8 cellular contexts compared by ENCODE assay signal in genomic region chr11:67401495-67402191, GRCh38. TPM values are rescaled to one million over a fixed set of nuclear protein-coding genes. Genes with fewer than 3 reads are reported as not detected.
DNase-seq lines count a peak whose midpoint lies in the region; ATAC-seq, FAIRE-seq and TF ChIP-seq lines count a peak whose summit lies in the region.

Gene PPP1CA, minus strand, starts transcription at chr11:67401858. Its CDS starts 76 bp downstream, at chr11:67401782.

- peak within 1 kb of the TSS; percentile 59 for H3K56ac ChIP-seq in H1 (replicated peaks; ENCODE audit: insufficient read length, low read depth, low read length)
- H3K56ac ChIP-seq in mesendoderm (ENCODE audit: low read length), result peak within 1 kb of the TSS; percentile 93

- H3K36me3 ChIP-seq in NT2/D1 (ENCODE audit: insufficient read depth, insufficient read length, low read length) (peaks cover 40% of the 10 kb centered on the region), H1 (ENCODE audit: control insufficient read depth in 2 of 4, insufficient read depth in 4 of 4, low read length in 3 of 4) (peaks cover 6 to 21% (median 18%) of the 10 kb centered on the region in 4 experiments; a peak in 6 of 8 replicates), mesendoderm (ENCODE audit: control insufficient read depth, insufficient read depth, low read length) (peaks cover 9% of the 10 kb centered on the region)

- H3K14ac ChIP-seq in H1 (ENCODE audit: insufficient read length), result no peak within 1 kb of the TSS

- H2BK15ac ChIP-seq in H1 (ENCODE audit: low read length) (peak within 1 kb of the TSS; percentile 97), mesendoderm (replicated peaks; ENCODE audit: low read depth) (no peak within 1 kb of the TSS)

- peak within 1 kb of the TSS; percentile 100 for H3K4ac ChIP-seq in H1 (replicated peaks; ENCODE audit: insufficient read length, low read depth, low read length)
- H3K4ac ChIP-seq in mesendoderm (ENCODE audit: low read depth, low read length), result peak within 1 kb of the TSS; percentile 19

- H3K4me2 ChIP-seq in H1 (ENCODE audit: insufficient read depth in 1 of 2, low read depth in 2 of 2, low read length in 2 of 2), result peak within 1 kb of the TSS; percentile 86
- H3K4me2 ChIP-seq in mesendoderm (ENCODE audit: low read length), result peak within 1 kb of the TSS; percentile 84

- H4K91ac ChIP-seq in H1 (replicated peaks; ENCODE audit: insufficient read length, low read length), result peak within 1 kb of the TSS; percentile 84

- H2BK12ac ChIP-seq in H1 (ENCODE audit: low read depth, low read length), result 0 out of 2 replicates have a peak within 1 kb of the TSS, but pooled peaks have one; percentile 39

- POLR2A ChIA-PET in H1 (lab: Charles Lee; ENCODE audit: partially characterized antibody), result interaction anchor here (0.8 to 4.3 kb wide), 22 partner anchors 10 to 178 kb away, joined by 3 to 31 read pairs (median 4); partner anchors contain the start of genes PTPRCAP, RAD9A, RPS6KB2 and SSH3

- 0 out of 4 replicates have a peak, but pooled peaks of 1 of the 2 experiments have one; percentile 0 for TF ChIP-seq RAD21 in H1 (IDR thresholded peaks at IDR 0.05 in 1 of 2, conservative IDR thresholded peaks at IDR 0.05 in 1 of 2; ENCODE audit: low read depth in 2 of 2, low read length in 2 of 2)

- CTCF ChIA-PET in H1 (lab: Charles Lee; ENCODE audit: partially characterized antibody), result interaction anchor here (0.7 to 4.9 kb wide), 27 partner anchors 10 to 204 kb away, joined by 3 to 25 read pairs (median 5); partner anchors contain the start of genes POLD4, RAD9A and RPS6KB2

- peaks cover 16% of the 10 kb centered on the region for H3K27me3 ChIP-seq in NT2/D1 (ENCODE audit: insufficient read depth, insufficient read length)
- no peaks in the 10 kb centered on the region for H3K27me3 ChIP-seq in H1 (replicated peaks in 1 of 4; ENCODE audit: control insufficient read depth in 3 of 4, extremely low read depth in 1 of 4, insufficient read depth in 3 of 4, low read length in 3 of 4)
- H3K27me3 ChIP-seq in mesendoderm (ENCODE audit: insufficient read depth, low read length, poor library complexity), result no peaks in the 10 kb centered on the region

- no peaks in the 10 kb centered on the region for H3K9me3 ChIP-seq in NT2/D1 (ENCODE audit: insufficient read depth, low read length)
- H3K9me3 ChIP-seq in H1 (ENCODE audit: insufficient read depth in 2 of 2, low read depth in 1 of 2, low read length in 1 of 2), result no peaks in the 10 kb centered on the region

- ATAC-seq in GM19468 (IDR thresholded peaks at IDR 0.05; ENCODE audit: extremely low read depth, unreplicated experiment), result peak; percentile 43

- H3K27ac ChIP-seq in H1 (ENCODE audit: low read depth, low read length) (peak within 1 kb of the TSS; percentile 79; the same call in 1 of the 2 replicates), mesendoderm (ENCODE audit: low read depth, low read length) (peak within 1 kb of the TSS; percentile 91)

- H3K4me1 ChIP-seq in NT2/D1 (ENCODE audit: insufficient read depth, insufficient read length), result peaks cover 28% of the 10 kb centered on the region
- H3K4me1 ChIP-seq in H1 (replicated peaks in 1 of 4; ENCODE audit: control insufficient read depth in 3 of 4, insufficient read depth in 4 of 4, low read length in 3 of 4), result peaks cover 0 to 8% (median 4%) of the 10 kb centered on the region in 4 experiments; a peak in 5 of 7 replicates
- peaks cover 5% of the 10 kb centered on the region for H3K4me1 ChIP-seq in mesendoderm (ENCODE audit: control insufficient read depth, low read depth, low read length)

- H4K5ac ChIP-seq in H1 (ENCODE audit: insufficient read length, low read depth, low read length) (peak within 1 kb of the TSS; percentile 94), mesendoderm (ENCODE audit: low read length) (no peak within 1 kb of the TSS)

- peak within 1 kb of the TSS; percentile 89 for H4K8ac ChIP-seq in H1 (ENCODE audit: extremely low read depth, insufficient read depth, low read length)
- no peak within 1 kb of the TSS for H4K8ac ChIP-seq in mesendoderm (ENCODE audit: low read depth, low read length)

- peak in 1 of 2 experiments; percentile 72; a peak in 1 of 3 replicates for TF ChIP-seq POLR2A in H1 (IDR thresholded peaks at IDR 0.05; ENCODE audit: control extremely low read depth in 1 of 2, low read depth in 2 of 2, low read length in 2 of 2)

- TF ChIP-seq CTCF in H1 (IDR thresholded peaks at IDR 0.05; ENCODE audit: control extremely low read depth in 1 of 3, insufficient read depth in 1 of 3, low read depth in 1 of 3, low read length in 3 of 3), result peak in 1 of 3 experiments; percentile 37; a peak in 1 of 4 replicates

- peaks cover 0 to 10% of the 10 kb centered on the region in 2 experiments for H4K20me1 ChIP-seq in H1 (replicated peaks in 1 of 2; ENCODE audit: control insufficient read depth in 1 of 2, insufficient read depth in 2 of 2, low read length in 2 of 2)

- no peak within 1 kb of the TSS for H2BK20ac ChIP-seq in H1 (ENCODE audit: low read length)

- H2BK120ac ChIP-seq in H1 (replicated peaks; ENCODE audit: low read depth, low read length), result peak within 1 kb of the TSS; percentile 82
- H2BK120ac ChIP-seq in mesendoderm (ENCODE audit: low read depth, low read length), result no peak within 1 kb of the TSS

- DNase-seq in COLO668 (lab: John Stamatoyannopoulos, UW; ENCODE audit: unreplicated experiment) (peak; percentile 93), HTR-8/SVneo (ENCODE audit: insufficient read length, low spot score) (peak; percentile 97), NT2/D1 (ENCODE audit: low read depth, low spot score) (peak; percentile 89), H1 (ENCODE audit: low read depth in 1 of 2, low spot score in 2 of 2) (peak; percentile 64 to 93), mesendoderm (peak; percentile 91)
- peak; percentile 88 to 92 (median 90) for DNase-seq in activated CD8-positive, alpha-beta memory T cell treated with anti-CD3 and anti-CD28 coated beads for 48 hours (ENCODE audit: low read depth in 2 of 3, low spot score in 2 of 3)
- DNase-seq in stimulated activated CD8-positive, alpha-beta memory T cell treated with anti-CD3 and anti-CD28 coated beads, Interleukin-12 subunit alpha, Interleukin-12 subunit beta, amount 100 ng/mL, for 4 hours (ENCODE audit: low read depth), result peak; percentile 88

- FAIRE-seq in HTR-8/SVneo (lab: Jason Lieb, UNC) (peak; percentile 98), H1 (lab: Jason Lieb, UNC) (no peak)

- H3K79me2 ChIP-seq in H1 (ENCODE audit: control insufficient read depth in 1 of 2, insufficient read depth in 2 of 2, low read length in 2 of 2) (peaks cover 0 to 10% of the 10 kb centered on the region in 2 experiments; a peak in 2 of 4 replicates), mesendoderm (ENCODE audit: control insufficient read depth, insufficient read depth, low read length) (peaks cover 17% of the 10 kb centered on the region)

- no peak for TF ChIP-seq EP300 in H1 (IDR thresholded peaks at IDR 0.05; ENCODE audit: borderline replicate concordance in 1 of 2, low read depth in 2 of 2, low read length in 2 of 2)

- H3K9ac ChIP-seq in NT2/D1 (ENCODE audit: insufficient read length, low read depth) (peak within 1 kb of the TSS; percentile 99), H1 (replicated peaks in 1 of 4; ENCODE audit: extremely low read depth in 1 of 4, low read depth in 3 of 4, low read length in 3 of 4) (peak within 1 kb of the TSS; percentile 44 to 83 (median 68); a peak in 6 of 7 replicates), mesendoderm (ENCODE audit: low read length) (peak within 1 kb of the TSS; percentile 89)

- H2AK5ac ChIP-seq in H1 (ENCODE audit: low read depth, low read length), result no peak within 1 kb of the TSS
- peak within 1 kb of the TSS; percentile 30 for H2AK5ac ChIP-seq in mesendoderm (ENCODE audit: low read length)

- no peak within 1 kb of the TSS for H3K23ac ChIP-seq in H1 (ENCODE audit: insufficient read length)
- H3K23ac ChIP-seq in mesendoderm (ENCODE audit: low read length), result peak within 1 kb of the TSS; percentile 29

- H3K23me2 ChIP-seq in H1 (ENCODE audit: low read depth, low read length), result peaks cover 4% of the 10 kb centered on the region; the same call in 1 of the 2 replicates

- peak within 1 kb of the TSS; percentile 89 for H3K4me3 ChIP-seq in NT2/D1 (ENCODE audit: insufficient read length, low read depth)
- peak within 1 kb of the TSS; percentile 44 to 98 (median 73) for H3K4me3 ChIP-seq in H1 (ENCODE audit: extremely low read depth in 1 of 4, insufficient read depth in 2 of 4, low read depth in 3 of 4, low read length in 4 of 4)
- H3K4me3 ChIP-seq in mesendoderm (ENCODE audit: low read length), result peak within 1 kb of the TSS; percentile 70

- peak within 1 kb of the TSS; percentile 98; the same call in 1 of the 2 replicates for H2AFZ ChIP-seq in H1 (ENCODE audit: low read length)

- 0% methylated on average over 1 of the region's 73 CpGs; no CpG with 5 or more reads in 1 of the 2 experiments for WGBS in H1 (ENCODE audit: extremely low coverage in 1 of 2, insufficient coverage in 1 of 2, insufficient read length in 1 of 2, insufficient replicate concordance in 2 of 2, low coverage in 1 of 2, low lambda C conversion rate in 2 of 2, missing lambda C conversion rate in 1 of 2), 2 experiments
- WGBS in mesendoderm (ENCODE audit: extremely low coverage, insufficient coverage, low lambda C conversion rate), result no CpG with 5 or more reads among the region's 73 CpGs

- H3K18ac ChIP-seq in H1 (ENCODE audit: extremely low read depth, low read length) (peak within 1 kb of the TSS; percentile 60), mesendoderm (ENCODE audit: low read length) (peak within 1 kb of the TSS; percentile 94)

- H3K79me1 ChIP-seq in H1 (ENCODE audit: low read depth, low read length) (peaks cover 3% of the 10 kb centered on the region), mesendoderm (ENCODE audit: low read length) (peaks cover 14% of the 10 kb centered on the region)

- H2BK5ac ChIP-seq in H1 (ENCODE audit: low read depth, low read length), result peak within 1 kb of the TSS; percentile 94
- H2BK5ac ChIP-seq in mesendoderm (ENCODE audit: low read length), result peak within 1 kb of the TSS; percentile 78

TF ChIP-seq in H1, 55 proteins besides CTCF, POLR2A, EP300 and RAD21 (continues in another document):
- TF ChIP-seq RBBP5 (IDR thresholded peaks at IDR 0.05; ENCODE audit: borderline replicate concordance, low read depth, low read length) (0 out of 2 replicates have a peak, but pooled peaks have one; percentile 6), EZH2 (IDR thresholded peaks at IDR 0.05; ENCODE audit: low read depth, low read length, severe bottlenecking) (no peak), RFX5 (IDR thresholded peaks at IDR 0.05; ENCODE audit: borderline replicate concordance, low read depth, low read length) (no peak)

RNA-seq across cellular contexts. Expression of gene PPP1CA, which starts in this region (rescaled TPM):
- 198 and 210 TPM in 2 replicates for total RNA-seq in H1 (2021; fragmentation: NEBNext Ultra II Directional; extraction: Animal tissue kit (Norgen Biotek cat#: 25700))
- 359 and 430 TPM in 2 replicates for polyA plus RNA-seq in H1 (2011; rRNA removed)
- polyA plus RNA-seq in H1 (2011; cell fraction: cytosol; rRNA removed), result 274 TPM
- 218 TPM for polyA plus RNA-seq in H1 (2011; cell fraction: nucleus; rRNA removed)
- polyA plus RNA-seq in H1 (2012, experiment 1 of 2), result 139 to 201 TPM (median 197 TPM) in 4 replicates
- 283 TPM for polyA plus RNA-seq in H1 (2012, experiment 2 of 2)
- 157 TPM for polyA plus RNA-seq in H1 (2013, experiment 1 of 2)
- polyA plus RNA-seq in H1 (2013, experiment 2 of 2), result 156 TPM
- 140 and 166 TPM in 2 replicates for polyA minus RNA-seq in H1 (2011; rRNA and poly(A)+ RNA removed)
- 98.8 TPM for polyA minus RNA-seq in H1 (2011; cell fraction: cytosol; rRNA and poly(A)+ RNA removed)
- polyA minus RNA-seq in H1 (2011; cell fraction: nucleus; rRNA and poly(A)+ RNA removed), result 65.8 TPM
- 216 TPM for polyA plus RNA-seq in mesendoderm (2013, experiment 1 of 2)
- polyA plus RNA-seq in mesendoderm (2013, experiment 2 of 2), result 212 TPM

Comparison
In these comparisons a context has a peak if more than half of its experiments do, and no peak if none do; other contexts are left out.
1. Peak in every context shown above with its lines: DNase-seq, ATAC-seq, H3K4me3 ChIP-seq and H3K27ac ChIP-seq.